1 cellular context compared by ENCODE assay signal in genomic region chr2:99490088-99491065, GRCh38.
TF ChIP-seq lines count a peak whose summit lies in the region.

No MANE protein-coding gene starts in this region.

TF ChIP-seq in HepG2, 621 proteins besides CTCF, POLR2A, EP300 and RAD21 (continued from another document and continues in another):
- TF ChIP-seq REST (IDR thresholded peaks at IDR 0.05; ENCODE audit: borderline replicate concordance in 1 of 2, low read depth in 1 of 2, low read length in 2 of 2) (no peak), ZBTB3 (CRISPR knock-in tag; IDR thresholded peaks at IDR 0.05; ENCODE audit: borderline replicate concordance, low read depth) (peak; percentile 90; the same call in 1 of the 2 replicates), ZBTB14 (CRISPR knock-in tag; IDR thresholded peaks at IDR 0.05) (peak; percentile 84), SIN3B (IDR thresholded peaks at IDR 0.05; ENCODE audit: low read length) (no peak), BRF2 (CRISPR knock-in tag; IDR thresholded peaks at IDR 0.05) (peak; percentile 68; the same call in 1 of the 2 replicates), ZNF234 (CRISPR knock-in tag; conservative IDR thresholded peaks at IDR 0.05) (no peak), ZBTB40 (IDR thresholded peaks at IDR 0.05) (no peak), ZBTB40 (CRISPR knock-in tag; IDR thresholded peaks at IDR 0.05) (peak; percentile 84), PBX3 (CRISPR knock-in tag; IDR thresholded peaks at IDR 0.05; ENCODE audit: borderline replicate concordance) (no peak), E2F5 (CRISPR knock-in tag; conservative IDR thresholded peaks at IDR 0.05) (no peak; the same call in 1 of the 2 replicates), ZNF101 (CRISPR knock-in tag; IDR thresholded peaks at IDR 0.05; ENCODE audit: borderline replicate concordance, low read depth) (peak; percentile 31; the same call in 1 of the 2 replicates), ZHX1 (CRISPR knock-in tag; IDR thresholded peaks at IDR 0.05; ENCODE audit: low read depth) (peak; percentile 38; the same call in 1 of the 2 replicates), TFDP1 (CRISPR knock-in tag; IDR thresholded peaks at IDR 0.05; ENCODE audit: borderline replicate concordance) (peak; percentile 93), KDM5A (IDR thresholded peaks at IDR 0.05; ENCODE audit: borderline replicate concordance, low read length) (peak; percentile 68; the same call in 1 of the 2 replicates), ZNF747 (CRISPR knock-in tag; IDR thresholded peaks at IDR 0.05; ENCODE audit: borderline replicate concordance) (peak; percentile 97), FOSL2 (CRISPR knock-in tag; IDR thresholded peaks at IDR 0.05) (peak; percentile 13), PHF5A (CRISPR knock-in tag; IDR thresholded peaks at IDR 0.05; ENCODE audit: low read depth, unreplicated experiment) (peak; percentile 39), ZMAT5 (CRISPR knock-in tag; IDR thresholded peaks at IDR 0.05; ENCODE audit: borderline replicate concordance, low read depth) (no peak), TSC22D2 (CRISPR knock-in tag; IDR thresholded peaks at IDR 0.05; ENCODE audit: borderline replicate concordance) (peak; percentile 63; the same call in 1 of the 2 replicates), KDM3A (CRISPR knock-in tag; IDR thresholded peaks at IDR 0.05; ENCODE audit: low read depth) (peak; percentile 93; the same call in 1 of the 2 replicates), CCDC6 (CRISPR knock-in tag; IDR thresholded peaks at IDR 0.05) (peak; percentile 95), XRCC5 (optimal IDR thresholded peaks at IDR 0.05; ENCODE audit: low read length) (peak; percentile 98), PHF21A (CRISPR knock-in tag; IDR thresholded peaks at IDR 0.05) (peak; percentile 62), E2F1 (CRISPR knock-in tag; IDR thresholded peaks at IDR 0.05) (no peak; the same call in 1 of the 2 replicates), ZNF510 (CRISPR knock-in tag; IDR thresholded peaks at IDR 0.05; ENCODE audit: low read depth) (0 out of 2 replicates have a peak, but pooled peaks have one; percentile 61), CENPT (CRISPR knock-in tag; IDR thresholded peaks at IDR 0.05; ENCODE audit: low read depth) (no peak; the same call in 1 of the 2 replicates), SMC3 (IDR thresholded peaks at IDR 0.05; ENCODE audit: low read length) (peak; percentile 72), RCOR2 (CRISPR knock-in tag; IDR thresholded peaks at IDR 0.05) (peak; percentile 69; the same call in 1 of the 2 replicates), MZF1 (CRISPR knock-in tag; IDR thresholded peaks at IDR 0.05; ENCODE audit: borderline replicate concordance) (no peak)
